21 cellular contexts compared by ENCODE assay signal in the genomic region with DNA sequence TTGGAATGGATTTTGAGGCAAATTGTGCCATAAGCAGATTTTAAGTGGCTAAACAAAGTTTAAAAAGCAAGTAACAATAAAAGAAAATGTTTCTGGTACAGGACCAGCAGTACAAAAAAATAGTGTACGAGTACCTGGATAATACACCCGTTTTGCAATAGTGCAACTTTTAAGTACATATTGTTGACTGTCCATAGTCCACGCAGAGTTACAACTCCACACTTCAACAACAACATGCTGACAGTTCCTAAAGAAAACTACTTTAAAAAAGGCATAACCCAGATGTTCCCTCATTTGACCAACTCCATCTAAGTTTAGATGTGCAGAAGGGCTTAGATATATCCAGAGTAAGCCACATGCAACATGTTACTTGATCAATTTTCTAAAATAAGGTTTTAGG. TPM values are rescaled to one million over a fixed set of nuclear protein-coding genes. Genes with fewer than 3 reads are reported as not detected.
"Had no signal": no experiment of that assay in that cellular context is flagged by ENCODE, and none has a peak within 500 bp of the region (broad histone marks: within the 10 kb centered on the region; RNA-seq: fewer than 3 reads in every experiment).

No MANE protein-coding gene starts in this region.

- H3K4me3 ChIP-seq: ascending aorta, gastrocnemius medialis, left ventricle myocardium inferior, ovary, sigmoid colon, spleen, upper lobe of right lung had no signal

- DNase-seq: activated CD4-positive, alpha-beta memory T cell treated with anti-CD3 and anti-CD28 coated beads, Interleukin-2, amount 10 ng/mL, durations not matched to agents 7 days and 5 days; activated CD4-positive, alpha-beta T cell treated with anti-CD3 and anti-CD28 coated beads for 48 hours; activated CD4-positive, CD25-positive, alpha-beta regulatory T cell; activated effector memory CD4-positive, alpha-beta T cell treated with Interleukin-2 at 50 U/mL for 16 hours; activated naive CD4-positive, alpha-beta T cell treated with anti-CD3 and anti-CD28 coated beads, Interleukin-2, amount 50 U/mL, for 16 hours; activated T-cell treated with anti-CD3 and anti-CD28 coated beads, Interleukin-2, amount 50 U/mL, for 1 hour; cerebellar nuclear complex; cortex of kidney; gastrocnemius medialis; head of caudate nucleus; left ventricle myocardium inferior; mesendoderm; naive thymus-derived CD8-positive, alpha-beta T cell; ovary; sigmoid colon; spleen; stimulated activated naive B cell treated with anti-CD40 and anti-IgM and Interleukin-4, amounts not matched to agents 10 μg/mL and 1 μg/mL and 100 μg/mL, for 72 hours; upper lobe of right lung had no signal

- H3K27me3 ChIP-seq: ascending aorta, gastrocnemius medialis, ovary, sigmoid colon, spleen, upper lobe of right lung had no signal

- H3K4me3 Mint-ChIP-seq: activated CD4-positive, alpha-beta memory T cell treated with anti-CD3 and anti-CD28 coated beads, Interleukin-2, amount 10 ng/mL, durations not matched to agents 7 days and 5 days; naive thymus-derived CD8-positive, alpha-beta T cell; stimulated activated naive B cell treated with anti-CD40 and anti-IgM and Interleukin-4, amounts not matched to agents 10 μg/mL and 1 μg/mL and 100 μg/mL, for 72 hours had no signal

- H3K27ac ChIP-seq: ascending aorta, left ventricle myocardium inferior, ovary, sigmoid colon, spleen, upper lobe of right lung had no signal

- H3K9me3 Mint-ChIP-seq: activated CD4-positive, alpha-beta memory T cell treated with anti-CD3 and anti-CD28 coated beads, Interleukin-2, amount 10 ng/mL, durations not matched to agents 7 days and 5 days; naive thymus-derived CD8-positive, alpha-beta T cell; stimulated activated naive B cell treated with anti-CD40 and anti-IgM and Interleukin-4, amounts not matched to agents 10 μg/mL and 1 μg/mL and 100 μg/mL, for 72 hours had no signal

- H3K9me3 ChIP-seq: ascending aorta, gastrocnemius medialis, left ventricle myocardium inferior, ovary, sigmoid colon, spleen, upper lobe of right lung had no signal

- H3K27ac Mint-ChIP-seq: activated CD4-positive, alpha-beta memory T cell treated with anti-CD3 and anti-CD28 coated beads, Interleukin-2, amount 10 ng/mL, durations not matched to agents 7 days and 5 days; stimulated activated naive B cell treated with anti-CD40 and anti-IgM and Interleukin-4, amounts not matched to agents 10 μg/mL and 1 μg/mL and 100 μg/mL, for 72 hours had no signal

- H3K36me3 ChIP-seq: ovary had no signal

- ATAC-seq: esophagus mucosa; gastrocnemius medialis; naive thymus-derived CD8-positive, alpha-beta T cell; stimulated activated naive B cell treated with anti-CD40 and anti-IgM and Interleukin-4, amounts not matched to agents 10 μg/mL and 1 μg/mL and 100 μg/mL, for 72 hours; upper lobe of right lung had no signal

- H3K27me3 Mint-ChIP-seq: activated CD4-positive, alpha-beta memory T cell treated with anti-CD3 and anti-CD28 coated beads, Interleukin-2, amount 10 ng/mL, durations not matched to agents 7 days and 5 days; naive thymus-derived CD8-positive, alpha-beta T cell; stimulated activated naive B cell treated with anti-CD40 and anti-IgM and Interleukin-4, amounts not matched to agents 10 μg/mL and 1 μg/mL and 100 μg/mL, for 72 hours had no signal

RNA-seq across cellular contexts. Expression of a gene that starts 5.1 kb away (rescaled TPM):
- total RNA-seq: ascending aorta, kidney epithelial cell, left ventricle myocardium inferior, upper lobe of right lung had no signal
- polyA plus RNA-seq: naive thymus-derived CD8-positive, alpha-beta T cell had no signal
